ENCODE assay signal across 11 cellular contexts in genomic region chr1:223001653-223002634, GRCh38.
A peak's percentile ranks its signal among the peaks of the same experiment; 100 is the strongest.
DNase-seq lines count a peak whose midpoint lies in the region; TF ChIP-seq lines count a peak whose summit lies in the region.
"Had no signal": no experiment of that assay in that cellular context is flagged by ENCODE, and none has a peak within 500 bp of the region (broad histone marks: within the 10 kb centered on the region; RNA-seq: fewer than 3 reads in every experiment).

No MANE protein-coding gene starts in this region.

- 82% methylated on average over 9 of the region's 9 CpGs for WGBS in SK-N-SH (ENCODE audit: low lambda C conversion rate)

- H3F3A ChIP-seq in SK-N-SH (replicated peaks; ENCODE audit: insufficient read depth), result no peaks in the 10 kb centered on the region

- CTCF ChIA-PET in SK-N-SH (lab: Yijun Ruan, JAX), result interaction anchor here (1.2 kb wide), 1 partner anchor 188 kb away, joined by 3 read pairs; no protein-coding TSS in a partner anchor

- no peak overlapping the region for H2AFZ ChIP-seq in SK-N-SH (ENCODE audit: low read depth)

- no peaks in the 10 kb centered on the region for H3K79me2 ChIP-seq in SK-N-SH (ENCODE audit: insufficient read depth)

- H4K20me1 ChIP-seq in SK-N-SH (ENCODE audit: insufficient read depth), result no peaks in the 10 kb centered on the region

- H3K36me3 ChIP-seq in SK-N-SH (replicated peaks in 1 of 2; ENCODE audit: control insufficient read depth in 1 of 2, insufficient read depth in 2 of 2, low read length in 1 of 2), result peaks cover 0 to 50% of the 10 kb centered on the region in 2 experiments

- peak; percentile 51 for TF ChIP-seq CTCF in SK-N-SH (IDR thresholded peaks at IDR 0.05)

- peak; percentile 35 for DNase-seq in ACHN
- DNase-seq in HS-27A (ENCODE audit: low read depth), result peak; percentile 12
- DNase-seq in SK-N-SH, result no peak
- peak; percentile 41 for DNase-seq in fibroblast of peridontal ligament (ENCODE audit: extremely low read depth)
- no peak for DNase-seq in epidermal melanocyte (ENCODE audit: insufficient read length, low spot score)
- DNase-seq in occipital lobe (lab: John Stamatoyannopoulos, UW), result no peak
- DNase-seq in amygdala (lab: John Stamatoyannopoulos, UW), result no peak
- DNase-seq in SHP77 (lab: John Stamatoyannopoulos, UW), result no peak
- DNase-seq: activated naive CD4-positive, alpha-beta T cell treated with Interleukin-2 at 50 U/mL for 16 hours; CD4-positive, CD25-positive, alpha-beta regulatory T cell; left lung had no signal

- TF ChIP-seq RAD21 in SK-N-SH (IDR thresholded peaks at IDR 0.05; ENCODE audit: low read length), result peak; percentile 51

- no peaks in the 10 kb centered on the region for H3K9me3 ChIP-seq in SK-N-SH
- H3K9me3 ChIP-seq: left lung had no signal

- H3K27ac ChIP-seq in SK-N-SH (ENCODE audit: low read depth in 2 of 2, low read length in 1 of 2), result no peak overlapping the region
- H3K27ac ChIP-seq: left lung had no signal

- H3K27me3 ChIP-seq in SK-N-SH (ENCODE audit: insufficient read depth), result no peaks in the 10 kb centered on the region
- H3K27me3 ChIP-seq: left lung had no signal

- no peak overlapping the region for H3K4me2 ChIP-seq in SK-N-SH

- H3K9ac ChIP-seq in SK-N-SH, result no peak overlapping the region

- in situ Hi-C loops in ACHN (cut with HindIII; ENCODE audit: low pct_ligation_motif_present, low pct_unique_long_range_greater_than_20kb, low sequenced_read_pairs), result no loop called here

- H3K4me1 ChIP-seq in SK-N-SH (ENCODE audit: control insufficient read depth in 1 of 2, insufficient read depth in 2 of 2, low read depth in 1 of 2, low read length in 1 of 2), result no peaks in the 10 kb centered on the region; a peak in 1 of 4 replicates
- H3K4me1 ChIP-seq: left lung had no signal

- H3K9me2 ChIP-seq in SK-N-SH, result no peaks in the 10 kb centered on the region

- no peak overlapping the region for H3K4me3 ChIP-seq in SK-N-SH (ENCODE audit: low read depth in 2 of 2, low read length in 1 of 2)
- H3K4me3 ChIP-seq: left lung had no signal

- POLR2A ChIA-PET in SK-N-SH (lab: Yijun Ruan, JAX), result no interaction called here

- TF ChIP-seq EP300 in SK-N-SH (IDR thresholded peaks at IDR 0.05; ENCODE audit: borderline replicate concordance in 1 of 2, low read depth in 1 of 2, low read length in 1 of 2), result no peak

TF ChIP-seq in SK-N-SH, 30 proteins besides CTCF, POLR2A, EP300 and RAD21:
- TF ChIP-seq RFX5 (IDR thresholded peaks at IDR 0.05; ENCODE audit: low read length) (no peak), TCF12 (IDR thresholded peaks at IDR 0.05) (no peak), SMC3 (IDR thresholded peaks at IDR 0.05; ENCODE audit: low read depth, low read length) (peak; percentile 37), YY1 (IDR thresholded peaks at IDR 0.05; ENCODE audit: low read depth) (no peak)
TF ChIP-seq in SK-N-SH: peak in this region for 1.

Comparison
In these comparisons a context has a peak if more than half of its experiments do, and no peak if none do; other contexts are left out.
1. DNase-seq: peak in ACHN (single experiment), HS-27A (single experiment) and fibroblast of peridontal ligament (single experiment); none in SK-N-SH (single experiment), epidermal melanocyte (single experiment), occipital lobe (single experiment), amygdala (0 of 56) and SHP77 (0 of 2).